Comparison of ENCODE assay signal across 28 cellular contexts in genomic region chr11:134932761-134933160, GRCh38.
"Had no signal": no experiment of that assay in that cellular context is flagged by ENCODE, and none has a peak within 500 bp of the region (broad histone marks: within the 10 kb centered on the region; RNA-seq: fewer than 3 reads in every experiment).

No MANE protein-coding gene starts in this region.

- H3K4me1 ChIP-seq: body of pancreas, lower lobe of right lung, neural progenitor cell, suprapubic skin had no signal

- H3K27me3 Mint-ChIP-seq: stimulated activated naive B cell treated with anti-CD40 and anti-IgM and Interleukin-4, amounts not matched to agents 10 μg/mL and 1 μg/mL and 100 μg/mL, for 72 hours had no signal

- H3K4me3 ChIP-seq: body of pancreas, heart left ventricle, lower lobe of right lung, neural progenitor cell, suprapubic skin, tibial nerve had no signal

- H3K27ac Mint-ChIP-seq: activated naive CD8-positive, alpha-beta T cell; immature natural killer cell; neural progenitor cell; stimulated activated naive B cell treated with anti-CD40 and anti-IgM and Interleukin-4, amounts not matched to agents 10 μg/mL and 1 μg/mL and 100 μg/mL, for 72 hours; T-helper 1 cell treated with Interleukin-12 subunit alpha and Interleukin-12 subunit beta and Interleukin-4 antibody, amounts not matched to agents 30 μg/mL and 1 μg/mL, for 36 hours had no signal

- H3K4me1 Mint-ChIP-seq: immature natural killer cell; stimulated activated naive B cell treated with anti-CD40 and anti-IgM and Interleukin-4, amounts not matched to agents 10 μg/mL and 1 μg/mL and 100 μg/mL, for 72 hours had no signal

- H3K4me3 Mint-ChIP-seq: activated naive CD8-positive, alpha-beta T cell; immature natural killer cell; naive thymus-derived CD8-positive, alpha-beta T cell; neural progenitor cell; stimulated activated naive B cell treated with anti-CD40 and anti-IgM and Interleukin-4, amounts not matched to agents 10 μg/mL and 1 μg/mL and 100 μg/mL, for 72 hours; T-helper 1 cell treated with Interleukin-12 subunit alpha and Interleukin-12 subunit beta and Interleukin-4 antibody, amounts not matched to agents 30 μg/mL and 1 μg/mL, for 36 hours had no signal

- H3K36me3 Mint-ChIP-seq: activated naive CD8-positive, alpha-beta T cell; immature natural killer cell; neural progenitor cell; stimulated activated naive B cell treated with anti-CD40 and anti-IgM and Interleukin-4, amounts not matched to agents 10 μg/mL and 1 μg/mL and 100 μg/mL, for 72 hours had no signal

- H3K27me3 ChIP-seq: body of pancreas, neural progenitor cell, suprapubic skin had no signal

- ATAC-seq: activated CD4-positive, CD25-positive, alpha-beta regulatory T cell treated with anti-CD3 and anti-CD28 coated beads, Interleukin-2, amount 50 U/mL, for 24 hours; body of pancreas; heart left ventricle; lower lobe of right lung; naive thymus-derived CD8-positive, alpha-beta T cell; right cardiac atrium; stimulated activated naive B cell treated with anti-CD40 and anti-IgM and Interleukin-4, amounts not matched to agents 10 μg/mL and 1 μg/mL and 100 μg/mL, for 72 hours had no signal

- H3K9me3 ChIP-seq: body of pancreas, heart left ventricle, lower lobe of right lung, suprapubic skin, tibial nerve had no signal

- H3K27ac ChIP-seq: body of pancreas, heart left ventricle, lower lobe of right lung, neural progenitor cell, suprapubic skin, tibial nerve, WERI-Rb-1 had no signal

- H3K36me3 ChIP-seq: heart left ventricle, lower lobe of right lung, neural progenitor cell, suprapubic skin, tibial nerve, WERI-Rb-1 had no signal

- DNase-seq: activated CD4-positive, alpha-beta T cell treated with anti-CD3 and anti-CD28 coated beads for 48 hours; activated CD4-positive, alpha-beta T cell treated with anti-CD3 and anti-CD28 coated beads, Interleukin-2, amount 50 U/mL, for 48 hours; activated CD8-positive, alpha-beta memory T cell treated with anti-CD3 and anti-CD28 coated beads for 24 hours; activated effector memory CD4-positive, alpha-beta T cell treated with Interleukin-2 at 50 U/mL for 16 hours; activated naive CD4-positive, alpha-beta T cell treated with Interleukin-2 at 50 U/mL for 16 hours; anterior cingulate cortex; body of pancreas; caudate nucleus; hypothalamus; immature natural killer cell; kidney; lower lobe of right lung; mesenchymal stem cell; naive thymus-derived CD8-positive, alpha-beta T cell; occipital lobe; stimulated activated CD4-positive, alpha-beta T cell treated with anti-CD3 and anti-CD28 coated beads, Interleukin-15, amount 100 ng/mL, for 24 hours; stimulated activated CD4-positive, alpha-beta T cell treated with anti-CD3 and anti-CD28 coated beads, Interleukin-2, amount 100 ng/mL, for 24 hours; stimulated activated naive B cell treated with anti-CD40 and anti-IgM and Interleukin-4, amounts not matched to agents 10 μg/mL and 1 μg/mL and 100 μg/mL, for 72 hours; T-helper 9 cell; WERI-Rb-1 had no signal
